Comparison of ENCODE assay signal across 16 cellular contexts in genomic region chr5:58185397-58186195, GRCh38.
DNase-seq lines count a peak whose midpoint lies in the region; ATAC-seq and TF ChIP-seq lines count a peak whose summit lies in the region.
"Had no signal": no experiment of that assay in that cellular context is flagged by ENCODE, and none has a peak within 500 bp of the region (broad histone marks: within the 10 kb centered on the region; RNA-seq: fewer than 3 reads in every experiment).

No MANE protein-coding gene starts in this region.

- H3K27ac ChIP-seq in VCaP (peak overlapping the region; percentile 76), smooth muscle cell (ENCODE audit: low read depth) (peak overlapping the region; percentile 78)
- H3K27ac ChIP-seq: stomach had no signal

- TF ChIP-seq CTCF in VCaP (conservative IDR thresholded peaks at IDR 0.05): no peak
- no peak for TF ChIP-seq CTCF in fibroblast of mammary gland (conservative IDR thresholded peaks at IDR 0.05; ENCODE audit: control insufficient read depth, insufficient read depth, low read depth, low read length)
- no peak for TF ChIP-seq CTCF in smooth muscle cell (IDR thresholded peaks at IDR 0.05; ENCODE audit: borderline replicate concordance, insufficient read depth, poor library complexity, severe bottlenecking)
- no peak for TF ChIP-seq CTCF in GM10266 (IDR thresholded peaks at IDR 0.05; ENCODE audit: control insufficient read depth, insufficient read depth, low read depth, missing control alignments)

- no peaks in the 10 kb centered on the region for H3K9me3 ChIP-seq in smooth muscle cell (replicated peaks; ENCODE audit: low read depth)
- H3K9me3 ChIP-seq: stomach had no signal

- H3K79me2 ChIP-seq in smooth muscle cell (ENCODE audit: low read depth): no peaks in the 10 kb centered on the region

- H3K27me3 ChIP-seq in smooth muscle cell (ENCODE audit: low read depth): no peaks in the 10 kb centered on the region
- H3K27me3 ChIP-seq: stomach had no signal

- H3F3A ChIP-seq in smooth muscle cell (ENCODE audit: low read depth): no peaks in the 10 kb centered on the region

- H4K20me1 ChIP-seq in smooth muscle cell (ENCODE audit: low read depth): no peaks in the 10 kb centered on the region

- peak overlapping the region; percentile 36 for H3K4me2 ChIP-seq in smooth muscle cell

- no peak overlapping the region for H3K4me3 ChIP-seq in fibroblast of mammary gland (ENCODE audit: control insufficient read depth, low read depth, low read length)
- H3K4me3 ChIP-seq in smooth muscle cell: no peak overlapping the region
- H3K4me3 ChIP-seq: stomach had no signal

- WGBS in smooth muscle cell (ENCODE audit: low lambda C conversion rate): 92% methylated on average over 5 of the region's 5 CpGs

- H2AFZ ChIP-seq in smooth muscle cell (ENCODE audit: low read depth): no peak overlapping the region

- peaks cover 17% of the 10 kb centered on the region for H3K4me1 ChIP-seq in smooth muscle cell (ENCODE audit: low read depth)

- H3K9ac ChIP-seq in smooth muscle cell (ENCODE audit: low read depth): peak overlapping the region; percentile 16

- H3K36me3 ChIP-seq in smooth muscle cell (ENCODE audit: low read depth): no peaks in the 10 kb centered on the region
- H3K36me3 ChIP-seq: stomach had no signal

- DNase-seq in HCEC 1CT (peak; percentile 45), fibroblast of mammary gland (ENCODE audit: low read depth) (peak; percentile 1), smooth muscle cell (lab: John Stamatoyannopoulos, UW; ENCODE audit: unreplicated experiment) (no peak), GM10266 (ENCODE audit: extremely low spot score) (no peak), NK-92 (lab: John Stamatoyannopoulos, UW; ENCODE audit: unreplicated experiment) (no peak)
- DNase-seq: activated CD4-positive, alpha-beta T cell treated with anti-CD3 and anti-CD28 coated beads, Interleukin-2, amount 10 ng/mL, durations not matched to agents 7 days and 5 days; activated CD8-positive, alpha-beta memory T cell treated with anti-CD3 and anti-CD28 coated beads, Interleukin-2, amount 50 U/mL, for 48 hours; activated effector memory CD4-positive, alpha-beta T cell treated with Interleukin-2 at 50 U/mL for 16 hours; caudate nucleus; NCI-H1436; NCI-H69; SHP77; stimulated activated CD4-positive, alpha-beta T cell treated with anti-CD3 and anti-CD28 coated beads, Interleukin-4, amount 100 ng/mL, for 1 hour; stomach had no signal

- ATAC-seq in HG03025 (IDR thresholded peaks at IDR 0.05; ENCODE audit: low FRiP score, unreplicated experiment): no peak

Comparison
In these comparisons a context has a peak if more than half of its experiments do, and no peak if none do; other contexts are left out.
1. DNase-seq: peak in HCEC 1CT (single experiment) and fibroblast of mammary gland (single experiment); none in smooth muscle cell (single experiment), GM10266 (single experiment) and NK-92 (single experiment).